ENCODE assay signal across 8 cellular contexts in the genomic region with DNA sequence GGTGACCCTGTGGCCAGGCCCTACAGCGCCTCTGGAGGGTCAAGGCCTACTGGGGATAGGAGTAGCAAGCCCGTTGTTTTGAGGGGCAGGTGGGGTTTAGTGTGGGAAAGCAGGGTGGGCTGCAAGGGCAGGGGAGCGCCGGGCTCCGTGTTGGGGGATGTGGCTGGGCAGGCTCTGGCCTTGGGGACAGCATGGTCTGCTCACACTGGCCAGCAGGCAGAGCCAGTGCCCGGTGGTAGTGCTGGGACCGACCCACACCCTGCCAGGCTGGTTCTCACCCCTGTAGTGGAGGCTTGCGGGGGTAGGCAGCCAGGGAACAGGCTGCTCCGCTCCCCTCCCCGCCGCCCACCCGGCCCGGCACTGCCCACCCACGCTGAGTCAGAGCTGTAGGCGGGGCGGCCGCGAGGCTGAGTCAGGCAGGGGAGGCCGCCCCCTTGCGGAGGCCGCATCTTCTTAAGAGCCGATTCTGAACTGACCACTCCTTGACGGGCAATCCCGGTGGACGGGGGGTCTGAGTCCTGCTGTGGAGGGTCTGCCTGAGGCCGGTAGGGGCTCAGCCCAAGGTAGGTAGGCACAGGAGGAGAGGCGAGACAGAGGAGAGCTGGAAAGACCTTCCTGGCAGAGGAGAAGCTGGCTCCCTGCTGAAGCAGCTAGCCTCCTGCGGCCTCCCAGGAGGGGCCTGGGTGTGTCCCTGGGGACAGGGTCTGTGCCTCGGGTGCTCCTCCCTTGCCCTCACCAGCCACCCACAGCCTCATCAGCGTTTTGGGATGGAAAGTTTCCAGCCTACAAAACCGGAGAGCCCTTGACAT.
A peak's percentile ranks its signal among the peaks of the same experiment; 100 is the strongest.
DNase-seq lines count a peak whose midpoint lies in the region; ATAC-seq and TF ChIP-seq lines count a peak whose summit lies in the region.

No MANE protein-coding gene starts in this region.

- DNase-seq in Caki2 (ENCODE audit: low read depth) (peak; percentile 78), NCI-H460 (ENCODE audit: extremely low read depth, low read depth) (peak; percentile 59), fibroblast of mammary gland (ENCODE audit: low read depth) (peak; percentile 86), nephron progenitor cell (peak; percentile 88)
- DNase-seq in activated T-cell treated with anti-CD3 and anti-CD28 coated beads, Interleukin-2, amount 50 U/mL, for 48 hours, result peak; percentile 75 to 79
- DNase-seq in stimulated activated naive CD8-positive, alpha-beta T cell treated with anti-CD3 and anti-CD28 coated beads, Interleukin-15, amount 100 ng/mL, for 72 hours, result peak; percentile 47 to 52

- ATAC-seq in stimulated activated naive CD8-positive, alpha-beta T cell treated with anti-CD3 and anti-CD28 coated beads, Interleukin-15, amount 100 ng/mL, for 72 hours, result no peak
- no peak for ATAC-seq in HG02759 (IDR thresholded peaks at IDR 0.05; ENCODE audit: unreplicated experiment)
- no peak for ATAC-seq in GM21717 (IDR thresholded peaks at IDR 0.05; ENCODE audit: unreplicated experiment)

- peak; percentile 40 for TF ChIP-seq CTCF in fibroblast of mammary gland (conservative IDR thresholded peaks at IDR 0.05; ENCODE audit: control insufficient read depth, insufficient read depth, low read depth, low read length)
- peak; percentile 53 for TF ChIP-seq CTCF in nephron progenitor cell (IDR thresholded peaks at IDR 0.05)

- H3K4me3 ChIP-seq in fibroblast of mammary gland (ENCODE audit: control insufficient read depth, low read depth, low read length), result peak overlapping the region; percentile 55

- no peaks in the 10 kb centered on the region for H3K36me3 Mint-ChIP-seq in nephron progenitor cell (ENCODE audit: low read depth)

- H3K27me3 Mint-ChIP-seq in nephron progenitor cell (ENCODE audit: low read depth, poor library complexity), result peaks cover 3% of the 10 kb centered on the region
- H3K27me3 Mint-ChIP-seq in stimulated activated naive CD8-positive, alpha-beta T cell treated with anti-CD3 and anti-CD28 coated beads, Interleukin-15, amount 100 ng/mL, for 72 hours, result peaks cover 8% of the 10 kb centered on the region

- H3K27ac Mint-ChIP-seq in nephron progenitor cell, result peak overlapping the region; percentile 37
- H3K27ac Mint-ChIP-seq in stimulated activated naive CD8-positive, alpha-beta T cell treated with anti-CD3 and anti-CD28 coated beads, Interleukin-15, amount 100 ng/mL, for 72 hours, result peak overlapping the region in 1 of 2 donors; percentile 76

- peak overlapping the region; percentile 63 for H3K4me3 Mint-ChIP-seq in nephron progenitor cell
- peak overlapping the region in 1 of 2 donors; percentile 57 for H3K4me3 Mint-ChIP-seq in stimulated activated naive CD8-positive, alpha-beta T cell treated with anti-CD3 and anti-CD28 coated beads, Interleukin-15, amount 100 ng/mL, for 72 hours

- H3K9me3 Mint-ChIP-seq in nephron progenitor cell, result no peaks in the 10 kb centered on the region
- H3K9me3 Mint-ChIP-seq in stimulated activated naive CD8-positive, alpha-beta T cell treated with anti-CD3 and anti-CD28 coated beads, Interleukin-15, amount 100 ng/mL, for 72 hours, result no peaks in the 10 kb centered on the region

- H3K4me1 Mint-ChIP-seq in nephron progenitor cell, result peaks cover 62% of the 10 kb centered on the region
- H3K4me1 Mint-ChIP-seq in stimulated activated naive CD8-positive, alpha-beta T cell treated with anti-CD3 and anti-CD28 coated beads, Interleukin-15, amount 100 ng/mL, for 72 hours, result peaks cover 78% of the 10 kb centered on the region

- in situ Hi-C loops in Caki2 (cut with HindIII; ENCODE audit: low pct_unique_long_range_greater_than_20kb, low sequenced_read_pairs), result no loop called here
